1 cellular context compared by ENCODE assay signal in the genomic region with DNA sequence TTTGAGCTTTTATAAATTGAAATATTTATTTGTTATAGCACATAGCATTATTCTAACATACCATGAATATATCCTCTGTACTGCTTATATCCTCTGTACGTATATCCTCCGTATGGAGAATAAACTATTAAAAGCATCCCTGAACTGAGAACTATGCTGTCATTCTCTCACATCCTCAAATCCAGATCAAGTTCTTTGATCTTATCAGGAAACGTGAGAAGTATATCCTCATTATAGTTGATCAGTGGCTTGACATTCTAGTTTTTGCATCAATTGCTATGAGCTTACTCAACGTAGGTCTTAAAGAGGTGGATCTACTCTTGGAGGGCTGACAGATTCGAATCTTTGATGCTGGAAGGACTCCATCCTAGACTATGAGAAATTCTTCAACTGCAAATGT.
TF ChIP-seq lines count a peak whose summit lies in the region.

No MANE protein-coding gene starts in this region.

TF ChIP-seq in GM12878, 131 proteins besides CTCF, POLR2A, EP300 and RAD21 (continued from another document):
- TF ChIP-seq CBFB (IDR thresholded peaks at IDR 0.05; ENCODE audit: low read depth) (no peak), SPI1 (IDR thresholded peaks at IDR 0.05; ENCODE audit: borderline replicate concordance, insufficient read depth, low read depth, low read length) (0 out of 2 replicates have a peak, but pooled peaks have one; percentile 8), EZH2 (IDR thresholded peaks at IDR 0.05; ENCODE audit: borderline replicate concordance, control insufficient read depth, low read depth, low read length) (no peak), CHD1 (IDR thresholded peaks at IDR 0.05; ENCODE audit: low read depth, low read length) (no peak), PML (IDR thresholded peaks at IDR 0.05; ENCODE audit: low read length) (no peak), ZSCAN29 (IDR thresholded peaks at IDR 0.05) (no peak), PBX3 (IDR thresholded peaks at IDR 0.05; ENCODE audit: insufficient replicate concordance, low read depth, low read length) (no peak), RAD51 (IDR thresholded peaks at IDR 0.05) (no peak), EGR1 (IDR thresholded peaks at IDR 0.05; ENCODE audit: borderline replicate concordance in 1 of 2, low read depth in 2 of 2, low read length in 2 of 2) (no peak), MTA2 (IDR thresholded peaks at IDR 0.05; ENCODE audit: low read depth) (peak; percentile 62), CEBPB (IDR thresholded peaks at IDR 0.05; ENCODE audit: borderline replicate concordance in 1 of 2, low read depth in 2 of 2, low read length in 2 of 2) (no peak), PAX5 (IDR thresholded peaks at IDR 0.05; ENCODE audit: borderline replicate concordance, low read depth, low read length) (no peak), KDM1A (IDR thresholded peaks at IDR 0.05; ENCODE audit: borderline replicate concordance) (no peak), IRF3 (IDR thresholded peaks at IDR 0.05) (no peak), TCF3 (IDR thresholded peaks at IDR 0.05; ENCODE audit: borderline replicate concordance, insufficient read depth, low read depth, low read length) (no peak), HDGF (IDR thresholded peaks at IDR 0.05) (no peak), MAX (IDR thresholded peaks at IDR 0.05; ENCODE audit: low read depth, low read length) (no peak), GATAD2B (conservative IDR thresholded peaks at IDR 0.05; ENCODE audit: low read depth) (no peak), SP1 (IDR thresholded peaks at IDR 0.05; ENCODE audit: low read depth, low read length) (no peak)
- TF ChIP-seq, protein P1, sequence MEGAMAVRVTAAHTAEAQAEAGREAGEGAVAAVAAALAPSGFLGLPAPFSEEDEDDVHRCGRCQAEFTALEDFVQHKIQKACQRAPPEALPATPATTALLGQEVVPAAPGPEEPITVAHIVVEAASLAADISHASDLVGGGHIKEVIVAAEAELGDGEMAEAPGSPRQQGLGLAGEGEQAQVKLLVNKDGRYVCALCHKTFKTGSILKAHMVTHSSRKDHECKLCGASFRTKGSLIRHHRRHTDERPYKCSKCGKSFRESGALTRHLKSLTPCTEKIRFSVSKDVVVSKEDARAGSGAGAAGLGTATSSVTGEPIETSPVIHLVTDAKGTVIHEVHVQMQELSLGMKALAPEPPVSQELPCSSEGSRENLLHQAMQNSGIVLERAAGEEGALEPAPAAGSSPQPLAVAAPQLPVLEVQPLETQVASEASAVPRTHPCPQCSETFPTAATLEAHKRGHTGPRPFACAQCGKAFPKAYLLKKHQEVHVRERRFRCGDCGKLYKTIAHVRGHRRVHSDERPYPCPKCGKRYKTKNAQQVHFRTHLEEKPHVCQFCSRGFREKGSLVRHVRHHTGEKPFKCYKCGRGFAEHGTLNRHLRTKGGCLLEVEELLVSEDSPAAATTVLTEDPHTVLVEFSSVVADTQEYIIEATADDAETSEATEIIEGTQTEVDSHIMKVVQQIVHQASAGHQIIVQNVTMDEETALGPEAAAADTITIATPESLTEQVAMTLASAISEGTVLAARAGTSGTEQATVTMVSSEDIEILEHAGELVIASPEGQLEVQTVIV (IDR thresholded peaks at IDR 0.05; ENCODE audit: borderline replicate concordance, partially characterized antibody), result no peak
